23 cellular contexts compared by ENCODE assay signal in the genomic region with DNA sequence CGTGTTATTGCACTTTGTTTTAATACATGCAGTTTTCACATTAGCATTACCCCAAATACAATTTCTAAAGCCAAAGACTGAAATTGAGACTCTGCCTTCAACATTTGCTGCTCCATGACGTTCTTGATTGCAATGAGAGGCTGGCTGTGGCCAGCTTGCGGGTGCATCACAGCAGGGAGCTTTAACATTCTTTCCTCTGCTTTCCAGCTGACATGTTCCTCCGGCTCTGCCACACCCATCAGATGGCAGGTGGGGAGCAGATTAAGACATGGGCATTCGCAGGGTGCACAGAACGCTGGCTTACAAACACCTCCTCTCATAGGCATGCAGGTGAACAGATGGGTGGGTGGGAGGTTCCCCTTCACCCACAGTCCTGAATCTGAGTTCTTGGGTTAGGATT.
DNase-seq lines count a peak whose midpoint lies in the region; ATAC-seq lines count a peak whose summit lies in the region.
"Had no signal": no experiment of that assay in that cellular context is flagged by ENCODE, and none has a peak within 500 bp of the region (broad histone marks: within the 10 kb centered on the region; RNA-seq: fewer than 3 reads in every experiment).

No MANE protein-coding gene starts in this region.

- DNase-seq in D341Med (ENCODE audit: low spot score) (peak; percentile 80), NCI-H345 treated with DMSO at 0.1 percent for 48 hours (lab: John Stamatoyannopoulos, UW; ENCODE audit: unreplicated experiment) (peak; percentile 48), myocyte (ENCODE audit: low read depth) (peak; percentile 95), sciatic nerve (ENCODE audit: low spot score) (no peak)
- DNase-seq in CD4-positive, alpha-beta memory T cell: no peak
- DNase-seq: activated CD4-positive, alpha-beta T cell treated with anti-CD3 and anti-CD28 coated beads for 48 hours; CD4-positive, alpha-beta T cell; effector CD4-positive, alpha-beta T cell; foreskin keratinocyte; HFFc6; KG1; left ventricle myocardium superior; psoas muscle; SIG-M5; stimulated activated CD4-positive, alpha-beta T cell treated with anti-CD3 and anti-CD28 coated beads, Interleukin-1b, Interleukin-23, amount 100 ng/mL, for 48 hours had no signal

- ATAC-seq in sciatic nerve: no peak
- ATAC-seq in GM19455 (IDR thresholded peaks at IDR 0.05; ENCODE audit: unreplicated experiment): no peak
- ATAC-seq: activated naive CD4-positive, alpha-beta T cell treated with anti-CD3 and anti-CD28 coated beads, Interleukin-2, amount 50 U/mL, for 72 hours; foreskin keratinocyte; left ventricle myocardium superior; psoas muscle; stimulated activated effector memory CD8-positive, alpha-beta T cell treated with anti-CD3 and anti-CD28 coated beads, Interleukin-12 subunit alpha, Interleukin-12 subunit beta, amount 100 ng/mL, for 72 hours had no signal

- no peaks in the 10 kb centered on the region for H3K27me3 Mint-ChIP-seq in CD4-positive, alpha-beta memory T cell
- H3K27me3 Mint-ChIP-seq: CD4-positive, alpha-beta T cell had no signal

- intact Hi-C loops in sciatic nerve (cut with DNase I): no loop called here
- intact Hi-C loops in CD4-positive, alpha-beta memory T cell (cut with micrococcal nuclease): no loop called here

- H3K36me3 ChIP-seq in HUES6 (ENCODE audit: control insufficient read depth, insufficient read depth, low read length): no peaks in the 10 kb centered on the region
- H3K36me3 ChIP-seq in CD4-positive, alpha-beta memory T cell (ENCODE audit: insufficient read depth, low read length): no peaks in the 10 kb centered on the region
- H3K36me3 ChIP-seq: suprapubic skin, vagina had no signal

- peak overlapping the region; percentile 6 for H3K9ac ChIP-seq in HUES6 (ENCODE audit: low read length)

- H3K4me1 ChIP-seq in HUES6 (ENCODE audit: control insufficient read depth, insufficient read depth, low read length): no peaks in the 10 kb centered on the region
- no peaks in the 10 kb centered on the region for H3K4me1 ChIP-seq in CD4-positive, alpha-beta memory T cell (ENCODE audit: insufficient read depth, low read length)
- H3K4me1 ChIP-seq: foreskin keratinocyte, psoas muscle had no signal

- POLR2A ChIA-PET in CD4-positive, alpha-beta memory T cell (lab: Charles Lee; ENCODE audit: partially characterized antibody): no interaction called here

- CTCF ChIA-PET in CD4-positive, alpha-beta memory T cell (lab: Charles Lee; ENCODE audit: partially characterized antibody): interaction anchor here (1.0 kb wide), 1 partner anchor 46 kb away, joined by 3 read pairs; no protein-coding TSS in a partner anchor

- no peaks in the 10 kb centered on the region for H3K9me3 ChIP-seq in HUES6 (ENCODE audit: control insufficient read depth, insufficient read depth, low read depth, low read length)
- H3K9me3 ChIP-seq in CD4-positive, alpha-beta memory T cell (ENCODE audit: control insufficient read depth in 1 of 2, low read length in 2 of 2): no peaks in the 10 kb centered on the region
- H3K9me3 ChIP-seq: psoas muscle, suprapubic skin, vagina had no signal

- H3K27ac Mint-ChIP-seq in CD4-positive, alpha-beta memory T cell: peak overlapping the region in 1 of 7 donors; percentile 11
- H3K27ac Mint-ChIP-seq: activated T-helper 1 cell treated with anti-CD3 and anti-CD28 coated beads, Interleukin-12 subunit alpha, Interleukin-12 subunit beta, Interleukin-2, Interleukin-4 antibody, amounts not matched to agents 30 ng/mL and 10 ng/mL and 1 ng/mL, durations not matched to agents 14 hours and 24 hours and 36 hours; CD4-positive, alpha-beta T cell; HFFc6; stimulated activated effector memory CD8-positive, alpha-beta T cell treated with anti-CD3 and anti-CD28 coated beads, Interleukin-12 subunit alpha, Interleukin-12 subunit beta, amount 100 ng/mL, for 72 hours had no signal

- peaks cover 0 to 12% (median 3%) of the 10 kb centered on the region in 4 donors for H3K4me1 Mint-ChIP-seq in CD4-positive, alpha-beta memory T cell
- H3K4me1 Mint-ChIP-seq: stimulated activated effector memory CD8-positive, alpha-beta T cell treated with anti-CD3 and anti-CD28 coated beads, Interleukin-12 subunit alpha, Interleukin-12 subunit beta, amount 100 ng/mL, for 72 hours had no signal

- peaks cover 21 to 54% of the 10 kb centered on the region in 2 donors for H3K36me3 Mint-ChIP-seq in CD4-positive, alpha-beta memory T cell
- H3K36me3 Mint-ChIP-seq: stimulated activated effector memory CD8-positive, alpha-beta T cell treated with anti-CD3 and anti-CD28 coated beads, Interleukin-12 subunit alpha, Interleukin-12 subunit beta, amount 100 ng/mL, for 72 hours had no signal

- no peak overlapping the region for H3K27ac ChIP-seq in HUES6 (ENCODE audit: low read depth, low read length)
- no peak overlapping the region for H3K27ac ChIP-seq in CD4-positive, alpha-beta memory T cell (ENCODE audit: low read depth, low read length)
- H3K27ac ChIP-seq: foreskin keratinocyte, hepatocyte, psoas muscle, suprapubic skin, vagina had no signal

- no peak overlapping the region for H3K4me3 Mint-ChIP-seq in CD4-positive, alpha-beta memory T cell
- H3K4me3 Mint-ChIP-seq: activated T-helper 1 cell treated with anti-CD3 and anti-CD28 coated beads, Interleukin-12 subunit alpha, Interleukin-12 subunit beta, Interleukin-2, Interleukin-4 antibody, amounts not matched to agents 30 ng/mL and 10 ng/mL and 1 ng/mL, durations not matched to agents 14 hours and 24 hours and 36 hours; CD4-positive, alpha-beta T cell; HFFc6; stimulated activated effector memory CD8-positive, alpha-beta T cell treated with anti-CD3 and anti-CD28 coated beads, Interleukin-12 subunit alpha, Interleukin-12 subunit beta, amount 100 ng/mL, for 72 hours had no signal

- no peaks in the 10 kb centered on the region for H3K27me3 ChIP-seq in HUES6 (ENCODE audit: control insufficient read depth, insufficient read depth, low read length)
- no peaks in the 10 kb centered on the region for H3K27me3 ChIP-seq in CD4-positive, alpha-beta memory T cell (ENCODE audit: insufficient read depth, low read length)
- H3K27me3 ChIP-seq: hepatocyte, suprapubic skin, vagina had no signal

- H3K9me3 Mint-ChIP-seq in CD4-positive, alpha-beta memory T cell: peaks cover 0 to 4% (median 0%) of the 10 kb centered on the region in 8 donors
- H3K9me3 Mint-ChIP-seq: activated T-helper 1 cell treated with anti-CD3 and anti-CD28 coated beads, Interleukin-12 subunit alpha, Interleukin-12 subunit beta, Interleukin-2, Interleukin-4 antibody, amounts not matched to agents 30 ng/mL and 10 ng/mL and 1 ng/mL, durations not matched to agents 14 hours and 24 hours and 36 hours; CD4-positive, alpha-beta T cell; stimulated activated effector memory CD8-positive, alpha-beta T cell treated with anti-CD3 and anti-CD28 coated beads, Interleukin-12 subunit alpha, Interleukin-12 subunit beta, amount 100 ng/mL, for 72 hours had no signal

- H3K4me3 ChIP-seq in HUES6 (ENCODE audit: low read depth, low read length): no peak overlapping the region
- H3K4me3 ChIP-seq in CD4-positive, alpha-beta memory T cell (ENCODE audit: low read length in 2 of 2): no peak overlapping the region
- H3K4me3 ChIP-seq: hepatocyte, psoas muscle, suprapubic skin, vagina had no signal

Comparison
In these comparisons a context has a peak if more than half of its experiments do, and no peak if none do; other contexts are left out.
1. DNase-seq: peak in D341Med (single experiment), NCI-H345 treated with DMSO at 0.1 percent for 48 hours (single experiment) and myocyte (single experiment); none in sciatic nerve (single experiment) and CD4-positive, alpha-beta memory T cell (0 of 5).